ENCODE assay signal across 1 cellular context in genomic region chr19:50485284-50485955, GRCh38.
TF ChIP-seq lines count a peak whose summit lies in the region.

No MANE protein-coding gene starts in this region.

TF ChIP-seq in GM23338, 12 proteins besides CTCF, POLR2A, EP300 and RAD21 (continued from another document):
- TF ChIP-seq, protein P1, sequence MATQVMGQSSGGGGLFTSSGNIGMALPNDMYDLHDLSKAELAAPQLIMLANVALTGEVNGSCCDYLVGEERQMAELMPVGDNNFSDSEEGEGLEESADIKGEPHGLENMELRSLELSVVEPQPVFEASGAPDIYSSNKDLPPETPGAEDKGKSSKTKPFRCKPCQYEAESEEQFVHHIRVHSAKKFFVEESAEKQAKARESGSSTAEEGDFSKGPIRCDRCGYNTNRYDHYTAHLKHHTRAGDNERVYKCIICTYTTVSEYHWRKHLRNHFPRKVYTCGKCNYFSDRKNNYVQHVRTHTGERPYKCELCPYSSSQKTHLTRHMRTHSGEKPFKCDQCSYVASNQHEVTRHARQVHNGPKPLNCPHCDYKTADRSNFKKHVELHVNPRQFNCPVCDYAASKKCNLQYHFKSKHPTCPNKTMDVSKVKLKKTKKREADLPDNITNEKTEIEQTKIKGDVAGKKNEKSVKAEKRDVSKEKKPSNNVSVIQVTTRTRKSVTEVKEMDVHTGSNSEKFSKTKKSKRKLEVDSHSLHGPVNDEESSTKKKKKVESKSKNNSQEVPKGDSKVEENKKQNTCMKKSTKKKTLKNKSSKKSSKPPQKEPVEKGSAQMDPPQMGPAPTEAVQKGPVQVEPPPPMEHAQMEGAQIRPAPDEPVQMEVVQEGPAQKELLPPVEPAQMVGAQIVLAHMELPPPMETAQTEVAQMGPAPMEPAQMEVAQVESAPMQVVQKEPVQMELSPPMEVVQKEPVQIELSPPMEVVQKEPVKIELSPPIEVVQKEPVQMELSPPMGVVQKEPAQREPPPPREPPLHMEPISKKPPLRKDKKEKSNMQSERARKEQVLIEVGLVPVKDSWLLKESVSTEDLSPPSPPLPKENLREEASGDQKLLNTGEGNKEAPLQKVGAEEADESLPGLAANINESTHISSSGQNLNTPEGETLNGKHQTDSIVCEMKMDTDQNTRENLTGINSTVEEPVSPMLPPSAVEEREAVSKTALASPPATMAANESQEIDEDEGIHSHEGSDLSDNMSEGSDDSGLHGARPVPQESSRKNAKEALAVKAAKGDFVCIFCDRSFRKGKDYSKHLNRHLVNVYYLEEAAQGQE (IDR thresholded peaks at IDR 0.05; ENCODE audit: unreplicated experiment): no peak
- TF ChIP-seq NANOG (IDR thresholded peaks at IDR 0.05; ENCODE audit: borderline replicate concordance) (no peak), EZH2 (IDR thresholded peaks at IDR 0.05; ENCODE audit: low read depth, unreplicated experiment) (no peak), ZNF331 (CRISPR knock-in tag; IDR thresholded peaks at IDR 0.05; ENCODE audit: low read depth) (no peak), EZH2phosphoT487 (IDR thresholded peaks at IDR 0.05; ENCODE audit: unreplicated experiment) (no peak), ZNF114 (CRISPR knock-in tag; IDR thresholded peaks at IDR 0.05) (no peak), CREB1 (CRISPR knock-in tag; IDR thresholded peaks at IDR 0.05; ENCODE audit: low read depth) (no peak), POLR2AphosphoS5 (IDR thresholded peaks at IDR 0.05; ENCODE audit: low read depth) (no peak), STAT1 (IDR thresholded peaks at IDR 0.05; ENCODE audit: unreplicated experiment) (no peak)
- TF ChIP-seq, protein P2, sequence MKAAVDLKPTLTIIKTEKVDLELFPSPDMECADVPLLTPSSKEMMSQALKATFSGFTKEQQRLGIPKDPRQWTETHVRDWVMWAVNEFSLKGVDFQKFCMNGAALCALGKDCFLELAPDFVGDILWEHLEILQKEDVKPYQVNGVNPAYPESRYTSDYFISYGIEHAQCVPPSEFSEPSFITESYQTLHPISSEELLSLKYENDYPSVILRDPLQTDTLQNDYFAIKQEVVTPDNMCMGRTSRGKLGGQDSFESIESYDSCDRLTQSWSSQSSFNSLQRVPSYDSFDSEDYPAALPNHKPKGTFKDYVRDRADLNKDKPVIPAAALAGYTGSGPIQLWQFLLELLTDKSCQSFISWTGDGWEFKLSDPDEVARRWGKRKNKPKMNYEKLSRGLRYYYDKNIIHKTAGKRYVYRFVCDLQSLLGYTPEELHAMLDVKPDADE (IDR thresholded peaks at IDR 0.05): no peak
- TF ChIP-seq, protein P3, sequence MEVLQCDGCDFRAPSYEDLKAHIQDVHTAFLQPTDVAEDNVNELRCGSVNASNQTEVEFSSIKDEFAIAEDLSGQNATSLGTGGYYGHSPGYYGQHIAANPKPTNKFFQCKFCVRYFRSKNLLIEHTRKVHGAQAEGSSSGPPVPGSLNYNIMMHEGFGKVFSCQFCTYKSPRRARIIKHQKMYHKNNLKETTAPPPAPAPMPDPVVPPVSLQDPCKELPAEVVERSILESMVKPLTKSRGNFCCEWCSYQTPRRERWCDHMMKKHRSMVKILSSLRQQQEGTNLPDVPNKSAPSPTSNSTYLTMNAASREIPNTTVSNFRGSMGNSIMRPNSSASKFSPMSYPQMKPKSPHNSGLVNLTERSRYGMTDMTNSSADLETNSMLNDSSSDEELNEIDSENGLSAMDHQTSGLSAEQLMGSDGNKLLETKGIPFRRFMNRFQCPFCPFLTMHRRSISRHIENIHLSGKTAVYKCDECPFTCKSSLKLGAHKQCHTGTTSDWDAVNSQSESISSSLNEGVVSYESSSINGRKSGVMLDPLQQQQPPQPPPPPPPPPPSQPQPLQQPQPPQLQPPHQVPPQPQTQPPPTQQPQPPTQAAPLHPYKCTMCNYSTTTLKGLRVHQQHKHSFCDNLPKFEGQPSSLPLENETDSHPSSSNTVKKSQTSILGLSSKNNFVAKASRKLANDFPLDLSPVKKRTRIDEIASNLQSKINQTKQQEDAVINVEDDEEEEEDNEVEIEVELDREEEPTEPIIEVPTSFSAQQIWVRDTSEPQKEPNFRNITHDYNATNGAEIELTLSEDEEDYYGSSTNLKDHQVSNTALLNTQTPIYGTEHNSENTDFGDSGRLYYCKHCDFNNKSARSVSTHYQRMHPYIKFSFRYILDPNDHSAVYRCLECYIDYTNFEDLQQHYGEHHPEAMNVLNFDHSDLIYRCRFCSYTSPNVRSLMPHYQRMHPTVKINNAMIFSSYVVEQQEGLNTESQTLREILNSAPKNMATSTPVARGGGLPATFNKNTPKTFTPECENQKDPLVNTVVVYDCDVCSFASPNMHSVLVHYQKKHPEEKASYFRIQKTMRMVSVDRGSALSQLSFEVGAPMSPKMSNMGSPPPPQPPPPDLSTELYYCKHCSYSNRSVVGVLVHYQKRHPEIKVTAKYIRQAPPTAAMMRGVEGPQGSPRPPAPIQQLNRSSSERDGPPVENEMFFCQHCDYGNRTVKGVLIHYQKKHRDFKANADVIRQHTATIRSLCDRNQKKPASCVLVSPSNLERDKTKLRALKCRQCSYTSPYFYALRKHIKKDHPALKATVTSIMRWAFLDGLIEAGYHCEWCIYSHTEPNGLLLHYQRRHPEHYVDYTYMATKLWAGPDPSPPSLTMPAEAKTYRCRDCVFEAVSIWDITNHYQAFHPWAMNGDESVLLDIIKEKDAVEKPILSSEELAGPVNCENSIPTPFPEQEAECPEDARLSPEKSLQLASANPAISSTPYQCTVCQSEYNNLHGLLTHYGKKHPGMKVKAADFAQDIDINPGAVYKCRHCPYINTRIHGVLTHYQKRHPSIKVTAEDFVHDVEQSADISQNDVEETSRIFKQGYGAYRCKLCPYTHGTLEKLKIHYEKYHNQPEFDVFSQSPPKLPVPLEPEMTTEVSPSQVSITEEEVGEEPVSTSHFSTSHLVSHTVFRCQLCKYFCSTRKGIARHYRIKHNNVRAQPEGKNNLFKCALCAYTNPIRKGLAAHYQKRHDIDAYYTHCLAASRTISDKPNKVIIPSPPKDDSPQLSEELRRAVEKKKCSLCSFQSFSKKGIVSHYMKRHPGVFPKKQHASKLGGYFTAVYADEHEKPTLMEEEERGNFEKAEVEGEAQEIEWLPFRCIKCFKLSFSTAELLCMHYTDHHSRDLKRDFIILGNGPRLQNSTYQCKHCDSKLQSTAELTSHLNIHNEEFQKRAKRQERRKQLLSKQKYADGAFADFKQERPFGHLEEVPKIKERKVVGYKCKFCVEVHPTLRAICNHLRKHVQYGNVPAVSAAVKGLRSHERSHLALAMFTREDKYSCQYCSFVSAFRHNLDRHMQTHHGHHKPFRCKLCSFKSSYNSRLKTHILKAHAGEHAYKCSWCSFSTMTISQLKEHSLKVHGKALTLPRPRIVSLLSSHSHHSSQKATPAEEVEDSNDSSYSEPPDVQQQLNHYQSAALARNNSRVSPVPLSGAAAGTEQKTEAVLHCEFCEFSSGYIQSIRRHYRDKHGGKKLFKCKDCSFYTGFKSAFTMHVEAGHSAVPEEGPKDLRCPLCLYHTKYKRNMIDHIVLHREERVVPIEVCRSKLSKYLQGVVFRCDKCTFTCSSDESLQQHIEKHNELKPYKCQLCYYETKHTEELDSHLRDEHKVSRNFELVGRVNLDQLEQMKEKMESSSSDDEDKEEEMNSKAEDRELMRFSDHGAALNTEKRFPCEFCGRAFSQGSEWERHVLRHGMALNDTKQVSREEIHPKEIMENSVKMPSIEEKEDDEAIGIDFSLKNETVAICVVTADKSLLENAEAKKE (CRISPR knock-in tag; IDR thresholded peaks at IDR 0.05): no peak
